Comparison of ENCODE assay signal across 1 cellular context in the genomic region with DNA sequence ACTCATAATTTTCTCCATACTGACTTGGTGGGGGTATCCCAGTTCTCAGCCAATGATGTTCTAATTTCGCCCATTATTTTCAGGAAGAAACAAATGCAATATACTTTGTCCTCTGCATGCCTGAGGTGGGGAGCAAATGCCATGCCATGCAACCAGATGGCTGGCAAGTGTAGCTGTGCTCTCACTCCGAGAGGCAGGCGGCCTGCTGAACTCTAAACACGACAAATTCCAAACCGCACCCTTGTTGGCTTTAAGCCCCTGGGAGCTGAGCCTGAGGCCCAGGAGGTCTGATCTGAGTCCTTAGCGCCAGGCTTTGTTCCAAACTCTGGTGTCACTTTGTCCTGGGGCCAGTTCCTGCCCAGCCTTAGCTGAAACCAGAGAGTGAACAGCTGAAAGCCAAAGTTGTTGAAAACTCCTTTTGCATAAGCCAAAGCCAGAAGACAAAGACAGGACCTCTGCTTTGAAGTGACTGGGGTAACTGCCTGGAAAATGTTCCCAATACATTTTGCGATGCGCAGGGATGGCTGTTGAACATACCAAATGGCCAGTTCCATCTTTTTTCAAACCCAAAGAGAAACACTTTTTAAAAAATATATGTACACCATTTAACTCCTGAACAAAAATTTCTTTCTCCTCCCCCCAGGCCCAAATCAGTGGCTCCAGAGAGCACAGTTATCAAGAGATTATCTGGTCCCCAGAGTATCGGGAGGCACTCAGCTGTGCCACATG.
TF ChIP-seq lines count a peak whose summit lies in the region.

No MANE protein-coding gene starts in this region.

TF ChIP-seq in HepG2, 621 proteins besides CTCF, POLR2A, EP300 and RAD21 (continued from another document and continues in another):
- TF ChIP-seq ZKSCAN8 (CRISPR knock-in tag; IDR thresholded peaks at IDR 0.05; ENCODE audit: borderline replicate concordance), result peak; percentile 27; the same call in 1 of the 2 replicates
- 0 out of 2 replicates have a peak, but pooled peaks have one; percentile 16 for TF ChIP-seq REPIN1 (CRISPR knock-in tag; IDR thresholded peaks at IDR 0.05; ENCODE audit: borderline replicate concordance, low read depth)
- peak; percentile 51; the same call in 1 of the 2 replicates for TF ChIP-seq FOXO1 (CRISPR knock-in tag; IDR thresholded peaks at IDR 0.05)
- peak; percentile 52; the same call in 1 of the 2 replicates for TF ChIP-seq ZMYM4 (CRISPR knock-in tag; IDR thresholded peaks at IDR 0.05)
- no peak for TF ChIP-seq LCORL (IDR thresholded peaks at IDR 0.05)
- peak; percentile 85 for TF ChIP-seq LCORL (CRISPR knock-in tag; IDR thresholded peaks at IDR 0.05)
- 0 out of 2 replicates have a peak, but pooled peaks have one; percentile 37 for TF ChIP-seq ZNF614 (CRISPR knock-in tag; IDR thresholded peaks at IDR 0.05; ENCODE audit: borderline replicate concordance)
- TF ChIP-seq KAT7 (CRISPR knock-in tag; IDR thresholded peaks at IDR 0.05; ENCODE audit: borderline replicate concordance), result peak; percentile 52; the same call in 1 of the 2 replicates
- TF ChIP-seq HNRNPL (IDR thresholded peaks at IDR 0.05; ENCODE audit: low read depth, low read length), result peak; percentile 65; the same call in 1 of the 2 replicates
- 0 out of 2 replicates have a peak, but pooled peaks have one; percentile 25 for TF ChIP-seq ZNF501 (CRISPR knock-in tag; IDR thresholded peaks at IDR 0.05)
- TF ChIP-seq ZBTB39 (CRISPR knock-in tag; IDR thresholded peaks at IDR 0.05), result 0 out of 2 replicates have a peak, but pooled peaks have one; percentile 48
- 0 out of 2 replicates have a peak, but pooled peaks have one; percentile 62 for TF ChIP-seq ZNF414 (CRISPR knock-in tag; IDR thresholded peaks at IDR 0.05)
- TF ChIP-seq PATZ1 (CRISPR knock-in tag; IDR thresholded peaks at IDR 0.05), result peak; percentile 62
- 0 out of 2 replicates have a peak, but pooled peaks have one; percentile 7 for TF ChIP-seq DPF2 (CRISPR knock-in tag; IDR thresholded peaks at IDR 0.05; ENCODE audit: borderline replicate concordance, low read depth)
- peak; percentile 50; the same call in 1 of the 2 replicates for TF ChIP-seq ZNF768 (CRISPR knock-in tag; IDR thresholded peaks at IDR 0.05)
- 0 out of 2 replicates have a peak, but pooled peaks have one; percentile 35 for TF ChIP-seq MTA1 (CRISPR knock-in tag; IDR thresholded peaks at IDR 0.05; ENCODE audit: borderline replicate concordance)
- TF ChIP-seq, protein P1, sequence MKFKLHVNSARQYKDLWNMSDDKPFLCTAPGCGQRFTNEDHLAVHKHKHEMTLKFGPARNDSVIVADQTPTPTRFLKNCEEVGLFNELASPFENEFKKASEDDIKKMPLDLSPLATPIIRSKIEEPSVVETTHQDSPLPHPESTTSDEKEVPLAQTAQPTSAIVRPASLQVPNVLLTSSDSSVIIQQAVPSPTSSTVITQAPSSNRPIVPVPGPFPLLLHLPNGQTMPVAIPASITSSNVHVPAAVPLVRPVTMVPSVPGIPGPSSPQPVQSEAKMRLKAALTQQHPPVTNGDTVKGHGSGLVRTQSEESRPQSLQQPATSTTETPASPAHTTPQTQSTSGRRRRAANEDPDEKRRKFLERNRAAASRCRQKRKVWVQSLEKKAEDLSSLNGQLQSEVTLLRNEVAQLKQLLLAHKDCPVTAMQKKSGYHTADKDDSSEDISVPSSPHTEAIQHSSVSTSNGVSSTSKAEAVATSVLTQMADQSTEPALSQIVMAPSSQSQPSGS (CRISPR knock-in tag; IDR thresholded peaks at IDR 0.05), result peak; percentile 30; the same call in 1 of the 2 replicates
- TF ChIP-seq ZFP36L1 (CRISPR knock-in tag; IDR thresholded peaks at IDR 0.05), result peak; percentile 54; the same call in 1 of the 2 replicates
- TF ChIP-seq ZNF256 (CRISPR knock-in tag; conservative IDR thresholded peaks at IDR 0.05), result 0 out of 2 replicates have a peak, but pooled peaks have one; percentile 74
- TF ChIP-seq MYC (CRISPR knock-in tag; IDR thresholded peaks at IDR 0.05; ENCODE audit: borderline replicate concordance), result peak; percentile 51; the same call in 1 of the 2 replicates
- no peak for TF ChIP-seq ZFP1 (CRISPR knock-in tag; IDR thresholded peaks at IDR 0.05)
- TF ChIP-seq, protein P2, sequence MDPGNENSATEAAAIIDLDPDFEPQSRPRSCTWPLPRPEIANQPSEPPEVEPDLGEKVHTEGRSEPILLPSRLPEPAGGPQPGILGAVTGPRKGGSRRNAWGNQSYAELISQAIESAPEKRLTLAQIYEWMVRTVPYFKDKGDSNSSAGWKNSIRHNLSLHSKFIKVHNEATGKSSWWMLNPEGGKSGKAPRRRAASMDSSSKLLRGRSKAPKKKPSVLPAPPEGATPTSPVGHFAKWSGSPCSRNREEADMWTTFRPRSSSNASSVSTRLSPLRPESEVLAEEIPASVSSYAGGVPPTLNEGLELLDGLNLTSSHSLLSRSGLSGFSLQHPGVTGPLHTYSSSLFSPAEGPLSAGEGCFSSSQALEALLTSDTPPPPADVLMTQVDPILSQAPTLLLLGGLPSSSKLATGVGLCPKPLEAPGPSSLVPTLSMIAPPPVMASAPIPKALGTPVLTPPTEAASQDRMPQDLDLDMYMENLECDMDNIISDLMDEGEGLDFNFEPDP (CRISPR knock-in tag; conservative IDR thresholded peaks at IDR 0.05), result 0 out of 2 replicates have a peak, but pooled peaks have one; percentile 92
- TF ChIP-seq, protein P3, sequence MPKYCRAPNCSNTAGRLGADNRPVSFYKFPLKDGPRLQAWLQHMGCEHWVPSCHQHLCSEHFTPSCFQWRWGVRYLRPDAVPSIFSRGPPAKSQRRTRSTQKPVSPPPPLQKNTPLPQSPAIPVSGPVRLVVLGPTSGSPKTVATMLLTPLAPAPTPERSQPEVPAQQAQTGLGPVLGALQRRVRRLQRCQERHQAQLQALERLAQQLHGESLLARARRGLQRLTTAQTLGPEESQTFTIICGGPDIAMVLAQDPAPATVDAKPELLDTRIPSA (CRISPR knock-in tag; IDR thresholded peaks at IDR 0.05; ENCODE audit: borderline replicate concordance), result no peak
- TF ChIP-seq ZSCAN20 (CRISPR knock-in tag; IDR thresholded peaks at IDR 0.05; ENCODE audit: borderline replicate concordance), result no peak
- TF ChIP-seq, protein P4, sequence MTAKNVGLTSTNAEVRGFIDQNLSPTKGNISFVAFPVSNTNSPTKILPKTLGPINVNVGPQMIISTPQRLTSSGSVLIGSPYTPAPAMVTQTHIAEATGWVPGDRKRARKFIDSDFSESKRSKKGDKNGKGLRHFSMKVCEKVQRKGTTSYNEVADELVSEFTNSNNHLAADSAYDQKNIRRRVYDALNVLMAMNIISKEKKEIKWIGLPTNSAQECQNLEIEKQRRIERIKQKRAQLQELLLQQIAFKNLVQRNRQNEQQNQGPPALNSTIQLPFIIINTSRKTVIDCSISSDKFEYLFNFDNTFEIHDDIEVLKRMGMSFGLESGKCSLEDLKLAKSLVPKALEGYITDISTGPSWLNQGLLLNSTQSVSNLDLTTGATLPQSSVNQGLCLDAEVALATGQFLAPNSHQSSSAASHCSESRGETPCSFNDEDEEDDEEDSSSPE (CRISPR knock-in tag; IDR thresholded peaks at IDR 0.05), result 0 out of 2 replicates have a peak, but pooled peaks have one; percentile 4
- peak; percentile 67; the same call in 1 of the 2 replicates for TF ChIP-seq ZNF598 (CRISPR knock-in tag; IDR thresholded peaks at IDR 0.05; ENCODE audit: borderline replicate concordance)
- no peak for TF ChIP-seq YEATS2 (CRISPR knock-in tag; IDR thresholded peaks at IDR 0.05; ENCODE audit: borderline replicate concordance)
- TF ChIP-seq TSC22D2 (CRISPR knock-in tag; IDR thresholded peaks at IDR 0.05; ENCODE audit: borderline replicate concordance), result 0 out of 2 replicates have a peak, but pooled peaks have one; percentile 15
- TF ChIP-seq RELA (CRISPR knock-in tag; IDR thresholded peaks at IDR 0.05), result no peak
- TF ChIP-seq, protein P5, sequence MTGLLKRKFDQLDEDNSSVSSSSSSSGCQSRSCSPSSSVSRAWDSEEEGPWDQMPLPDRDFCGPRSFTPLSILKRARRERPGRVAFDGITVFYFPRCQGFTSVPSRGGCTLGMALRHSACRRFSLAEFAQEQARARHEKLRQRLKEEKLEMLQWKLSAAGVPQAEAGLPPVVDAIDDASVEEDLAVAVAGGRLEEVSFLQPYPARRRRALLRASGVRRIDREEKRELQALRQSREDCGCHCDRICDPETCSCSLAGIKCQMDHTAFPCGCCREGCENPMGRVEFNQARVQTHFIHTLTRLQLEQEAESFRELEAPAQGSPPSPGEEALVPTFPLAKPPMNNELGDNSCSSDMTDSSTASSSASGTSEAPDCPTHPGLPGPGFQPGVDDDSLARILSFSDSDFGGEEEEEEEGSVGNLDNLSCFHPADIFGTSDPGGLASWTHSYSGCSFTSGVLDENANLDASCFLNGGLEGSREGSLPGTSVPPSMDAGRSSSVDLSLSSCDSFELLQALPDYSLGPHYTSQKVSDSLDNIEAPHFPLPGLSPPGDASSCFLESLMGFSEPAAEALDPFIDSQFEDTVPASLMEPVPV (CRISPR knock-in tag; IDR thresholded peaks at IDR 0.05), result no peak
- TF ChIP-seq, protein P6, sequence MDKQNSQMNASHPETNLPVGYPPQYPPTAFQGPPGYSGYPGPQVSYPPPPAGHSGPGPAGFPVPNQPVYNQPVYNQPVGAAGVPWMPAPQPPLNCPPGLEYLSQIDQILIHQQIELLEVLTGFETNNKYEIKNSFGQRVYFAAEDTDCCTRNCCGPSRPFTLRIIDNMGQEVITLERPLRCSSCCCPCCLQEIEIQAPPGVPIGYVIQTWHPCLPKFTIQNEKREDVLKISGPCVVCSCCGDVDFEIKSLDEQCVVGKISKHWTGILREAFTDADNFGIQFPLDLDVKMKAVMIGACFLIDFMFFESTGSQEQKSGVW (CRISPR knock-in tag; IDR thresholded peaks at IDR 0.05; ENCODE audit: borderline replicate concordance), result no peak
- TF ChIP-seq, protein P7, sequence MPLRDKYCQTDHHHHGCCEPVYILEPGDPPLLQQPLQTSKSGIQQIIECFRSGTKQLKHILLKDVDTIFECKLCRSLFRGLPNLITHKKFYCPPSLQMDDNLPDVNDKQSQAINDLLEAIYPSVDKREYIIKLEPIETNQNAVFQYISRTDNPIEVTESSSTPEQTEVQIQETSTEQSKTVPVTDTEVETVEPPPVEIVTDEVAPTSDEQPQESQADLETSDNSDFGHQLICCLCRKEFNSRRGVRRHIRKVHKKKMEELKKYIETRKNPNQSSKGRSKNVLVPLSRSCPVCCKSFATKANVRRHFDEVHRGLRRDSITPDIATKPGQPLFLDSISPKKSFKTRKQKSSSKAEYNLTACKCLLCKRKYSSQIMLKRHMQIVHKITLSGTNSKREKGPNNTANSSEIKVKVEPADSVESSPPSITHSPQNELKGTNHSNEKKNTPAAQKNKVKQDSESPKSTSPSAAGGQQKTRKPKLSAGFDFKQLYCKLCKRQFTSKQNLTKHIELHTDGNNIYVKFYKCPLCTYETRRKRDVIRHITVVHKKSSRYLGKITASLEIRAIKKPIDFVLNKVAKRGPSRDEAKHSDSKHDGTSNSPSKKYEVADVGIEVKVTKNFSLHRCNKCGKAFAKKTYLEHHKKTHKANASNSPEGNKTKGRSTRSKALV (CRISPR knock-in tag; IDR thresholded peaks at IDR 0.05), result 0 out of 2 replicates have a peak, but pooled peaks have one; percentile 24
- TF ChIP-seq SOX5 (CRISPR knock-in tag; IDR thresholded peaks at IDR 0.05; ENCODE audit: borderline replicate concordance), result 0 out of 2 replicates have a peak, but pooled peaks have one; percentile 24
- peak; percentile 41; the same call in 1 of the 2 replicates for TF ChIP-seq KDM6A (CRISPR knock-in tag; IDR thresholded peaks at IDR 0.05; ENCODE audit: low read depth)
- TF ChIP-seq ZNF124 (CRISPR knock-in tag; IDR thresholded peaks at IDR 0.05), result 0 out of 2 replicates have a peak, but pooled peaks have one; percentile 72
- no peak for TF ChIP-seq ZNF879 (CRISPR knock-in tag; IDR thresholded peaks at IDR 0.05)
- TF ChIP-seq, protein P8, sequence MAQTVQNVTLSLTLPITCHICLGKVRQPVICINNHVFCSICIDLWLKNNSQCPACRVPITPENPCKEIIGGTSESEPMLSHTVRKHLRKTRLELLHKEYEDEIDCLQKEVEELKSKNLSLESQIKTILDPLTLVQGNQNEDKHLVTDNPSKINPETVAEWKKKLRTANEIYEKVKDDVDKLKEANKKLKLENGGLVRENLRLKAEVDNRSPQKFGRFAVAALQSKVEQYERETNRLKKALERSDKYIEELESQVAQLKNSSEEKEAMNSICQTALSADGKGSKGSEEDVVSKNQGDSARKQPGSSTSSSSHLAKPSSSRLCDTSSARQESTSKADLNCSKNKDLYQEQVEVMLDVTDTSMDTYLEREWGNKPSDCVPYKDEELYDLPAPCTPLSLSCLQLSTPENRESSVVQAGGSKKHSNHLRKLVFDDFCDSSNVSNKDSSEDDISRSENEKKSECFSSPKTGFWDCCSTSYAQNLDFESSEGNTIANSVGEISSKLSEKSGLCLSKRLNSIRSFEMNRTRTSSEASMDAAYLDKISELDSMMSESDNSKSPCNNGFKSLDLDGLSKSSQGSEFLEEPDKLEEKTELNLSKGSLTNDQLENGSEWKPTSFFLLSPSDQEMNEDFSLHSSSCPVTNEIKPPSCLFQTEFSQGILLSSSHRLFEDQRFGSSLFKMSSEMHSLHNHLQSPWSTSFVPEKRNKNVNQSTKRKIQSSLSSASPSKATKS (CRISPR knock-in tag; IDR thresholded peaks at IDR 0.05), result no peak
- TF ChIP-seq NR2F1 (CRISPR knock-in tag; IDR thresholded peaks at IDR 0.05), result no peak
